ENCODE assay signal across 26 cellular contexts in genomic region chr6:13593720-13594119, GRCh38. TPM values are rescaled to one million over a fixed set of nuclear protein-coding genes. Genes with fewer than 3 reads are reported as not detected.
DNase-seq lines count a peak whose midpoint lies in the region; ATAC-seq and TF ChIP-seq lines count a peak whose summit lies in the region.
"Had no signal": no experiment of that assay in that cellular context is flagged by ENCODE, and none has a peak within 500 bp of the region (broad histone marks: within the 10 kb centered on the region; RNA-seq: fewer than 3 reads in every experiment).

No MANE protein-coding gene starts in this region.

- peak overlapping the region; percentile 69 for H2BK20ac ChIP-seq in IMR-90 (ENCODE audit: low read depth, low read length)

- H3K4ac ChIP-seq in IMR-90 (ENCODE audit: low read depth, low read length), result peak overlapping the region; percentile 22; the same call in 1 of the 2 replicates

- H2AK9ac ChIP-seq in IMR-90 (replicated peaks; ENCODE audit: low read depth, low read length, poor library complexity), result no peak overlapping the region

- no peaks in the 10 kb centered on the region for H3K79me1 ChIP-seq in IMR-90 (ENCODE audit: low read depth in 1 of 2, low read length in 2 of 2)

- TF ChIP-seq CTCF in IMR-90 (conservative IDR thresholded peaks at IDR 0.05; ENCODE audit: low read depth, low read length) (no peak), brain microvascular endothelial cell (IDR thresholded peaks at IDR 0.05; ENCODE audit: low read depth, low read length, missing control alignments) (no peak), fibroblast of the aortic adventitia (IDR thresholded peaks at IDR 0.05; ENCODE audit: insufficient read depth, low read length) (no peak), heart left ventricle (IDR thresholded peaks at IDR 0.05) (no peak), BE2C (IDR thresholded peaks at IDR 0.05; ENCODE audit: low read depth, low read length) (no peak)

- peaks cover 4% of the 10 kb centered on the region for H3K9me1 ChIP-seq in IMR-90 (ENCODE audit: insufficient read depth, low read length)

- H2BK120ac ChIP-seq in IMR-90 (ENCODE audit: low read depth, low read length), result no peak overlapping the region

- H3K9me3 ChIP-seq in IMR-90 (ENCODE audit: control insufficient read depth, insufficient read depth, low read length), result no peaks in the 10 kb centered on the region
- no peaks in the 10 kb centered on the region for H3K9me3 ChIP-seq in heart left ventricle
- no peaks in the 10 kb centered on the region for H3K9me3 ChIP-seq in BE2C
- H3K9me3 ChIP-seq: SJSA1 had no signal

- H3K4me2 ChIP-seq in IMR-90 (ENCODE audit: low read depth, low read length), result peak overlapping the region; percentile 26; the same call in 1 of the 2 replicates

- CTCF ChIA-PET in IMR-90 (lab: Yijun Ruan, JAX), result interaction anchor here (0.6 to 0.7 kb wide), 2 partner anchors 21 to 32 kb away, joined by 4 to 5 read pairs; no protein-coding TSS in a partner anchor

- H3K18ac ChIP-seq in IMR-90 (ENCODE audit: low read depth, low read length), result no peak overlapping the region

- in situ Hi-C loops in IMR-90 (cut with MboI; ENCODE audit: low sequenced_read_pairs), result no loop called here
- in situ Hi-C loops in brain microvascular endothelial cell (cut with HindIII; ENCODE audit: low pct_ligation_motif_present, low sequenced_read_pairs), result no loop called here

- no peak overlapping the region for H3K4me3 ChIP-seq in IMR-90 (ENCODE audit: insufficient read depth, low read depth, low read length)
- H3K4me3 ChIP-seq in brain microvascular endothelial cell (ENCODE audit: low read depth, low read length), result no peak overlapping the region
- H3K4me3 ChIP-seq in fibroblast of the aortic adventitia (ENCODE audit: low read depth, low read length), result no peak overlapping the region
- H3K4me3 ChIP-seq in heart left ventricle, result no peak overlapping the region
- H3K4me3 ChIP-seq in BE2C (ENCODE audit: low read depth, low read length), result no peak overlapping the region
- H3K4me3 ChIP-seq: SJSA1 had no signal

- no peak overlapping the region for H3K56ac ChIP-seq in IMR-90 (ENCODE audit: extremely low read depth, insufficient read depth, low read length)

- intact Hi-C loops in IMR-90 (cut with micrococcal nuclease), result no loop called here
- intact Hi-C loops in heart left ventricle (cut with DNase I), result no loop called here

- no peak overlapping the region for H4K8ac ChIP-seq in IMR-90 (ENCODE audit: low read depth in 2 of 2, low read length in 2 of 2)

- no peaks in the 10 kb centered on the region; the same call in 1 of the 2 replicates for H4K20me1 ChIP-seq in IMR-90 (ENCODE audit: insufficient read depth, low read length)

- H3K36me3 ChIP-seq in IMR-90 (ENCODE audit: control insufficient read depth, insufficient read depth, low read length), result peaks cover 20% of the 10 kb centered on the region
- H3K36me3 ChIP-seq in brain microvascular endothelial cell (replicated peaks), result peaks cover 4% of the 10 kb centered on the region
- H3K36me3 ChIP-seq in heart left ventricle, result peaks cover 0 to 100% (median 83%) of the 10 kb centered on the region in 9 donors
- H3K36me3 ChIP-seq in BE2C, result no peaks in the 10 kb centered on the region
- H3K36me3 ChIP-seq: SJSA1 had no signal

- ATAC-seq in IMR-90 (ENCODE audit: low read depth) (peak; percentile 75), heart left ventricle (no peak)
- ATAC-seq: HCT116, HepG2, Right ventricle myocardium inferior had no signal

- DNase-seq in Daoy (ENCODE audit: low read depth), result peak; percentile 54
- peak; percentile 66 for DNase-seq in IMR-90
- peak; percentile 18 for DNase-seq in brain microvascular endothelial cell
- DNase-seq in fibroblast of the aortic adventitia (ENCODE audit: low read depth), result peak; percentile 65
- no peak for DNase-seq in effector CD8-positive, alpha-beta T cell (lab: John Stamatoyannopoulos, UW)
- DNase-seq in NCI-H187 (lab: John Stamatoyannopoulos, UW), result no peak
- DNase-seq in heart left ventricle, result no peak
- no peak for DNase-seq in BE2C
- DNase-seq: AML-193; Calu3; CD8-positive, alpha-beta memory T cell; DMS153; GDM1; KBM-7; NCI-H1092 treated with DMSO at 0.1 percent for 48 hours; NCI-H1436 treated with DMSO at 0.1 percent for 48 hours; NCI-H2029; NCI-H2171; NCI-H446; NCI-H526; OCI-M1 had no signal

- H2AFZ ChIP-seq in IMR-90 (replicated peaks; ENCODE audit: low read length, poor library complexity), result peak overlapping the region; percentile 65

- no CpG with 5 or more reads among the region's 6 CpGs for WGBS in IMR-90 (ENCODE audit: extremely low coverage in 2 of 2, insufficient read length in 1 of 2), 2 experiments
- 80 to 86% (median 84%) methylated on average over 6 of the region's 6 CpGs for WGBS in heart left ventricle, 4 donors

- H2BK15ac ChIP-seq in IMR-90 (ENCODE audit: low read depth, low read length), result no peak overlapping the region

- TF ChIP-seq RAD21 in IMR-90 (IDR thresholded peaks at IDR 0.05; ENCODE audit: low read length), result no peak

- no peak overlapping the region; the same call in 1 of the 2 replicates for H3K14ac ChIP-seq in IMR-90 (replicated peaks; ENCODE audit: low read depth, low read length)

- no TSS peak for BruUV-seq in IMR-90 (replicated peaks; lab: Mats Ljungman, UMichigan)

- H2BK5ac ChIP-seq in IMR-90 (ENCODE audit: low read depth, low read length, poor library complexity, severe bottlenecking), result no peak overlapping the region

- H3K9ac ChIP-seq in IMR-90 (ENCODE audit: low read depth, low read length), result no peak overlapping the region

- POLR2A ChIA-PET in IMR-90 (lab: Charles Lee; ENCODE audit: unreplicated experiment), result no interaction called here

- no peak overlapping the region for H4K91ac ChIP-seq in IMR-90 (ENCODE audit: insufficient read depth, low read depth, low read length)

- no peak overlapping the region for H4K5ac ChIP-seq in IMR-90 (ENCODE audit: low read depth, low read length)

- TF ChIP-seq POLR2A in IMR-90 (IDR thresholded peaks at IDR 0.05; ENCODE audit: low read depth, low read length) (no peak), heart left ventricle (IDR thresholded peaks at IDR 0.05) (no peak)

- no peak overlapping the region for H2AK5ac ChIP-seq in IMR-90 (ENCODE audit: low read depth, low read length)

- dilution Hi-C loops in IMR-90 (cut with HindIII; ENCODE audit: low sequenced_read_pairs, unreplicated experiment), result no loop called here

- peaks cover 2% of the 10 kb centered on the region; the same call in 1 of the 2 replicates for H3K4me1 ChIP-seq in IMR-90 (ENCODE audit: control insufficient read depth, insufficient read depth, low read length)
- no peaks in the 10 kb centered on the region for H3K4me1 ChIP-seq in heart left ventricle
- H3K4me1 ChIP-seq in BE2C, result no peaks in the 10 kb centered on the region
- H3K4me1 ChIP-seq: SJSA1 had no signal

- H3K27ac ChIP-seq in IMR-90 (ENCODE audit: insufficient read depth, low read length) (no peak overlapping the region), brain microvascular endothelial cell (no peak overlapping the region), heart left ventricle (no peak overlapping the region)
- H3K27ac ChIP-seq: C4-2B, SJSA1 had no signal

- no peaks in the 10 kb centered on the region for H3K27me3 ChIP-seq in IMR-90 (ENCODE audit: control insufficient read depth, insufficient read depth, low read length)
- H3K27me3 ChIP-seq in brain microvascular endothelial cell (replicated peaks), result no peaks in the 10 kb centered on the region
- no peaks in the 10 kb centered on the region for H3K27me3 ChIP-seq in heart left ventricle
- H3K27me3 ChIP-seq in BE2C, result no peaks in the 10 kb centered on the region
- H3K27me3 ChIP-seq: SJSA1 had no signal

- H3K23ac ChIP-seq in IMR-90 (ENCODE audit: low read depth, low read length), result no peak overlapping the region

TF ChIP-seq in IMR-90, 13 proteins besides CTCF, POLR2A, EP300 and RAD21:
- TF ChIP-seq RCOR1 (IDR thresholded peaks at IDR 0.05; ENCODE audit: insufficient replicate concordance, low read length), result no peak
- TF ChIP-seq NFE2L2 (IDR thresholded peaks at IDR 0.05; ENCODE audit: low read depth, low read length), result peak; percentile 43
- peak; percentile 19; the same call in 1 of the 2 replicates for TF ChIP-seq MAFK (IDR thresholded peaks at IDR 0.05; ENCODE audit: low read depth, low read length)
TF ChIP-seq in IMR-90: peak in this region for 2.

RNA-seq across cellular contexts. Expression of gene SIRT5, which starts 19.3 kb away (rescaled TPM):
- total RNA-seq in Daoy (2014; rRNA removed; shearing (Covaris generic)), result 12.1 and 12.6 TPM in 2 replicates
- total RNA-seq in IMR-90 (2012; rRNA removed) (5.0 and 5.2 TPM in 2 replicates), fibroblast of the aortic adventitia (ENCODE audit: low replicate concordance) (4.9 and 8.6 TPM in 2 replicates), heart left ventricle (10 to 100 TPM; 29.5 to 60.0 (median 41.4) TPM)
- polyA plus RNA-seq in IMR-90 (2012; rRNA removed) (4.6 and 4.7 TPM in 2 replicates), heart left ventricle (10 to 100 TPM; 13.1 to 20.3 TPM)
- 2.8 TPM in 2 replicates for polyA plus RNA-seq in IMR-90 (2012; cell fraction: cytosol; rRNA removed)
- 7.5 and 18.8 TPM in 2 replicates for polyA plus RNA-seq in IMR-90 (2012; cell fraction: nucleus; rRNA removed; ENCODE audit: low replicate concordance)
- 6.6 TPM for polyA plus RNA-seq in BE2C (2012; ENCODE audit: insufficient read depth, insufficient read length, low read depth)

RNA-seq across cellular contexts. Expression of gene NOL7, which starts 21.4 kb away (rescaled TPM):
- total RNA-seq in Daoy (2014; rRNA removed; shearing (Covaris generic)), result 356 and 382 TPM in 2 replicates
- total RNA-seq in IMR-90 (2012; rRNA removed) (21.3 and 60.8 TPM in 2 replicates), fibroblast of the aortic adventitia (ENCODE audit: low replicate concordance) (64.6 and 181 TPM in 2 replicates), heart left ventricle (100 to 1,000 TPM in 1 of 9 donors, 10 to 100 TPM in 8; 38.6 to 118 (median 47.8) TPM)
- polyA plus RNA-seq in IMR-90 (2012; rRNA removed) (33.4 and 34.5 TPM in 2 replicates), heart left ventricle (100 to 1,000 TPM in 1 of 2 donors, 10 to 100 TPM in 1; 59.7 to 124 TPM)
- 36.6 and 39.1 TPM in 2 replicates for polyA plus RNA-seq in IMR-90 (2012; cell fraction: cytosol; rRNA removed)
- polyA plus RNA-seq in IMR-90 (2012; cell fraction: nucleus; rRNA removed; ENCODE audit: low replicate concordance), result 16.3 and 34.0 TPM in 2 replicates
- polyA plus RNA-seq in BE2C (2012; ENCODE audit: insufficient read depth, insufficient read length, low read depth), result 117 TPM

Comparison
In these comparisons a context has a peak if more than half of its experiments do, and no peak if none do; other contexts are left out.
1. DNase-seq: peak in Daoy (single experiment), IMR-90 (single experiment), brain microvascular endothelial cell (single experiment) and fibroblast of the aortic adventitia (single experiment); none in effector CD8-positive, alpha-beta T cell (single experiment), NCI-H187 (0 of 2), heart left ventricle (0 of 5) and BE2C (single experiment).